1 cellular context compared by ENCODE assay signal in genomic region chr10:102669206-102670064, GRCh38.
TF ChIP-seq lines count a peak whose summit lies in the region.

No MANE protein-coding gene starts in this region.

TF ChIP-seq in H1, 55 proteins besides CTCF, POLR2A, EP300 and RAD21:
- TF ChIP-seq SIX5 (IDR thresholded peaks at IDR 0.05; ENCODE audit: low read depth, low read length) (no peak), CBX5 (IDR thresholded peaks at IDR 0.05; ENCODE audit: low read depth, low read length) (no peak), FOSL1 (IDR thresholded peaks at IDR 0.05; ENCODE audit: insufficient read depth, low read depth, low read length) (no peak), YY1 (IDR thresholded peaks at IDR 0.05; ENCODE audit: low read depth, low read length) (0 out of 2 replicates have a peak, but pooled peaks have one; percentile 14)
